Comparison of ENCODE assay signal across 8 cellular contexts in the genomic region with DNA sequence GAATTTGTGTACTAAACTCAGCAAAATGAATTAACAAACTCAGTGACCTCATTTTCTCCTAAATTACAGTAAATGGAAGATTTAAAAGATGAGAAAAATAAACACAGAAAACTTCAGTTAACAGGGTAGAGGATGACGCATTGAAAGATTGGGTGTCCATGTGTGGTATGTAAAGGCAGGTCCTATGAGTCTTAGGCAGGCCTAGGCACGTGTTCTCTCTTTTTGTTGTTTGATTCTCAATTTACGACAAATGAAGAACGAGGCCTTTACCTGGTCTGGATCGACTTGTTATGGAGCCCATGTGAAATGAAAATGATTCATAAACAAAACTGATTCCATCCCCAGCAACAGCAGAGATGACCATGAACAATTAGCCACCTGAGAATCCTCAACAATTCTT. TPM values are rescaled to one million over a fixed set of nuclear protein-coding genes. Genes with fewer than 3 reads are reported as not detected.
"Had no signal": no experiment of that assay in that cellular context is flagged by ENCODE, and none has a peak within 500 bp of the region (broad histone marks: within the 10 kb centered on the region; RNA-seq: fewer than 3 reads in every experiment).

No MANE protein-coding gene starts in this region.

RNA-seq across cellular contexts. Expression of gene RAB6C, which starts 37.2 kb away (rescaled TPM):
- total RNA-seq: LHCN-M2, MCF 10A, NCI-H460, OCI-LY7, PC-9, RPMI7951, SJCRH30, SK-MEL-5 had no signal
